In the genomic region with DNA sequence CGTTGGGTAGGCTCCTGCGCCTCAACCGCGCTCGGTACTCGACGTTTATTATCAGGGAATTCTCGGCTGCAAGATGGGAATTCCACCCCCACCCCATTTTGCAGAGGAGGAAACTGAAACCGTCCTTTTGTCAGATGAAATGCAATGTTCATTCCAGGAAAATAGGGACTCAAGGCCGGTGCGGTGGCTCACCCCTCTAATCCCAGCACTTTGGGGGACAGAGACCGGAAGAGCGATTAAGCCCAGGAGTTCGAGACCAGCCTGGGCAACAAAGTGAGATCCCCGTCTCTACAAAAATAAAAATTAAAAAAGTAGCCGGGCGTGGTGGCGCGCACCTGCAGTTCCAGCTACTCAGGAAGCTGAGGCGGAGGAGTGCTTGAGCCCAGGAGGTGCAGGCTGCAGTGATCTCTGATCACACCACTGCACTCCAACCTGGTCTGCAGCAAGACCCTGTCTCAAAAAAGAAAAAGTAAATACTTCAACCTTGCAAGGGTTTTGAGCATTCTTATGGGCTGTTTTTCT, we compare ENCODE assay signal across 8 cellular contexts. TPM values are rescaled to one million over a fixed set of nuclear protein-coding genes. Genes with fewer than 3 reads are reported as not detected.
A peak's percentile ranks its signal among the peaks of the same experiment; 100 is the strongest.
DNase-seq lines count a peak whose midpoint lies in the region; ATAC-seq, FAIRE-seq and TF ChIP-seq lines count a peak whose summit lies in the region.

No MANE protein-coding gene starts in this region.

- H3K9ac ChIP-seq in NT2/D1 (ENCODE audit: insufficient read length, low read depth) (peak overlapping the region; percentile 96), neural progenitor cell (peak overlapping the region; percentile 59)

- TF ChIP-seq CTCF in CD8-positive, alpha-beta T cell (IDR thresholded peaks at IDR 0.05), result no peak
- TF ChIP-seq CTCF in neural progenitor cell (IDR thresholded peaks at IDR 0.05), result no peak

- H3K4me1 Mint-ChIP-seq in CD8-positive, alpha-beta T cell (ENCODE audit: low read depth), result peaks cover 28% of the 10 kb centered on the region
- H3K4me1 Mint-ChIP-seq in neural progenitor cell, result peaks cover 14% of the 10 kb centered on the region

- H3K27ac Mint-ChIP-seq in CD8-positive, alpha-beta T cell, result peak overlapping the region; percentile 96
- H3K27ac Mint-ChIP-seq in neural progenitor cell, result peak overlapping the region; percentile 93

- H3K4me2 ChIP-seq in neural progenitor cell, result peak overlapping the region; percentile 81

- H3K4me1 ChIP-seq in CD8-positive, alpha-beta T cell (ENCODE audit: insufficient read depth, low read length), result peaks cover 17% of the 10 kb centered on the region
- H3K4me1 ChIP-seq in NT2/D1 (ENCODE audit: insufficient read depth, insufficient read length) (peaks cover 2% of the 10 kb centered on the region), ectodermal cell (ENCODE audit: control insufficient read depth, insufficient read depth, low read length) (no peaks in the 10 kb centered on the region), neural progenitor cell (peaks cover 10% of the 10 kb centered on the region)

- peaks cover 10% of the 10 kb centered on the region for H3K36me3 ChIP-seq in CD8-positive, alpha-beta T cell (ENCODE audit: insufficient read depth, low read length)
- H3K36me3 ChIP-seq in NT2/D1 (ENCODE audit: insufficient read depth, insufficient read length, low read length) (peaks cover 23% of the 10 kb centered on the region), ectodermal cell (ENCODE audit: control insufficient read depth, insufficient read depth, low read length) (peaks cover 11% of the 10 kb centered on the region), neural progenitor cell (no peaks in the 10 kb centered on the region)

- H3K4me3 Mint-ChIP-seq in CD8-positive, alpha-beta T cell, result peak overlapping the region; percentile 93
- H3K4me3 Mint-ChIP-seq in neural progenitor cell, result peak overlapping the region; percentile 95

- peak overlapping the region; percentile 85 for H2AFZ ChIP-seq in neural progenitor cell (replicated peaks)

- H3K27ac ChIP-seq in CD8-positive, alpha-beta T cell (ENCODE audit: low read depth, low read length), result peak overlapping the region; percentile 93
- H3K27ac ChIP-seq in ectodermal cell (ENCODE audit: insufficient read depth, low read depth, low read length, poor library complexity, severe bottlenecking) (peak overlapping the region; percentile 11), neural progenitor cell (no peak overlapping the region)

- intact Hi-C loops in CD8-positive, alpha-beta T cell (cut with DNase I, micrococcal nuclease), result loop anchor here (1.0 to 10.0 kb wide), 8 partner anchors 14 to 404 kb away; partner anchors contain the start of genes CLIP2 (in 2 of the 2), EIF4H (in 2 of the 2) and LIMK1 (in 1 of the 2)

- POLR2A ChIA-PET in CD8-positive, alpha-beta T cell (lab: Charles Lee), result interaction anchor here (1.6 kb wide), 1 partner anchor 34 kb away, joined by 3 read pairs; the partner anchor contains the start of gene CLIP2
- POLR2A ChIA-PET in HEK293T (lab: Yijun Ruan, JAX), result interaction anchor here (0.6 kb wide), 1 partner anchor 32 kb away, joined by 4 read pairs; no protein-coding TSS in a partner anchor

- FAIRE-seq in GM12891 (lab: Jason Lieb, UNC), result no peak

- peaks cover 11% of the 10 kb centered on the region for H3F3A ChIP-seq in neural progenitor cell (ENCODE audit: low read depth)

- H3K27me3 Mint-ChIP-seq in CD8-positive, alpha-beta T cell (ENCODE audit: low read depth), result peaks cover under 1% of the 10 kb centered on the region
- peaks cover 4% of the 10 kb centered on the region for H3K27me3 Mint-ChIP-seq in neural progenitor cell (ENCODE audit: insufficient read depth, low read depth)

- CTCF ChIA-PET in CD8-positive, alpha-beta T cell (lab: Charles Lee), result interaction anchor here (0.8 kb wide), 1 partner anchor 146 kb away, joined by 4 read pairs; no protein-coding TSS in a partner anchor
- CTCF ChIA-PET in HEK293T (lab: Yijun Ruan, JAX), result interaction anchor here (0.6 kb wide), 1 partner anchor 120 kb away, joined by 3 read pairs; no protein-coding TSS in a partner anchor

- H3K9me3 Mint-ChIP-seq in CD8-positive, alpha-beta T cell, result no peaks in the 10 kb centered on the region
- H3K9me3 Mint-ChIP-seq in neural progenitor cell, result no peaks in the 10 kb centered on the region

- ATAC-seq in CD8-positive, alpha-beta T cell, result no peak

- no peaks in the 10 kb centered on the region for H4K20me1 ChIP-seq in neural progenitor cell (ENCODE audit: low read depth)

- H3K4me3 ChIP-seq in CD8-positive, alpha-beta T cell (ENCODE audit: low read depth, low read length), result peak overlapping the region; percentile 99
- H3K4me3 ChIP-seq in NT2/D1 (ENCODE audit: insufficient read length, low read depth) (peak overlapping the region; percentile 95), ectodermal cell (ENCODE audit: insufficient read depth, low read depth, low read length) (peak overlapping the region; percentile 73), neural progenitor cell (peak overlapping the region; percentile 82)

- 36 to 39% methylated on average over 20 of the region's 20 CpGs for WGBS in ectodermal cell, 2 experiments

- H3K27me3 ChIP-seq in CD8-positive, alpha-beta T cell (ENCODE audit: insufficient read depth, low read length), result no peaks in the 10 kb centered on the region
- H3K27me3 ChIP-seq in NT2/D1 (ENCODE audit: insufficient read depth, insufficient read length) (no peaks in the 10 kb centered on the region), ectodermal cell (ENCODE audit: control insufficient read depth, insufficient read depth, low read length, poor library complexity, severe bottlenecking) (no peaks in the 10 kb centered on the region), neural progenitor cell (no peaks in the 10 kb centered on the region)

- no peaks in the 10 kb centered on the region for H3K9me3 ChIP-seq in CD8-positive, alpha-beta T cell (ENCODE audit: low read length)
- H3K9me3 ChIP-seq in NT2/D1 (ENCODE audit: insufficient read depth, low read length) (no peaks in the 10 kb centered on the region), ectodermal cell (ENCODE audit: control insufficient read depth, low read length) (no peaks in the 10 kb centered on the region), neural progenitor cell (ENCODE audit: low read depth) (no peaks in the 10 kb centered on the region)

- no peak for DNase-seq in CD8-positive, alpha-beta T cell
- no peak for DNase-seq in NT2/D1 (ENCODE audit: low read depth, low spot score)
- no peak for DNase-seq in neural progenitor cell (ENCODE audit: low spot score)
- DNase-seq in GM12891 (ENCODE audit: insufficient read length, low spot score), result no peak
- DNase-seq in HEK293T (ENCODE audit: extremely low spot score), result no peak
- no peak for DNase-seq in stimulated activated CD4-positive, alpha-beta T cell treated with anti-CD3 and anti-CD28 coated beads, Interleukin-4, amount 100 ng/mL, for 4 hours
- DNase-seq in NCI-H1092 treated with DMSO at 0.1 percent for 48 hours (lab: John Stamatoyannopoulos, UW), result no peak

- H3K79me2 ChIP-seq in neural progenitor cell (ENCODE audit: low read depth), result peaks cover 49% of the 10 kb centered on the region

- H3K36me3 Mint-ChIP-seq in CD8-positive, alpha-beta T cell, result peaks cover 21% of the 10 kb centered on the region
- H3K36me3 Mint-ChIP-seq in neural progenitor cell, result peaks cover 13% of the 10 kb centered on the region

- TF ChIP-seq POLR2A in GM12891 (IDR thresholded peaks at IDR 0.05; ENCODE audit: low read depth, low read length), result no peak

TF ChIP-seq in GM12891, 5 proteins besides CTCF, POLR2A, EP300 and RAD21:
- no peak for TF ChIP-seq SPI1 (IDR thresholded peaks at IDR 0.05; ENCODE audit: low read depth, low read length)
- no peak for TF ChIP-seq POU2F2 (IDR thresholded peaks at IDR 0.05; ENCODE audit: low read depth, low read length)
- no peak for TF ChIP-seq POLR2AphosphoS5 (IDR thresholded peaks at IDR 0.05; ENCODE audit: low read depth, low read length)
- TF ChIP-seq PAX5 (IDR thresholded peaks at IDR 0.05; ENCODE audit: insufficient read depth, low read length, severe bottlenecking), result no peak
- no peak for TF ChIP-seq TAF1 (IDR thresholded peaks at IDR 0.05; ENCODE audit: low read depth, low read length)

TF ChIP-seq in HEK293T, 16 proteins besides CTCF, POLR2A, EP300 and RAD21:
- TF ChIP-seq TARDBP (IDR thresholded peaks at IDR 0.05), result no peak
- TF ChIP-seq PKNOX1 (IDR thresholded peaks at IDR 0.05), result no peak
- TF ChIP-seq ARNT (IDR thresholded peaks at IDR 0.05), result no peak

RNA-seq across cellular contexts. Expression of gene RFC2, which starts 0.7 kb away (rescaled TPM):
- total RNA-seq in CD8-positive, alpha-beta T cell, result 10 to 100 TPM in 1 of 2 experiments, 1 to 10 TPM in 1; 8.8 to 10.7 TPM
- 78.7 TPM for polyA plus RNA-seq in ectodermal cell (2013, experiment 1 of 4)
- 80.5 TPM for polyA plus RNA-seq in ectodermal cell (2013, experiment 2 of 4)
- 59.2 TPM for polyA plus RNA-seq in ectodermal cell (2013, experiment 3 of 4)
- polyA plus RNA-seq in ectodermal cell (2013, experiment 4 of 4), result 56.6 TPM
- 66.0 and 71.3 TPM in 2 replicates for total RNA-seq in neural progenitor cell (ENCODE audit: low replicate concordance)
- 41.1 TPM for polyA plus RNA-seq in GM12891 (2012; ENCODE audit: low read depth, missing spikeins)

RNA-seq across cellular contexts. Expression of gene CLIP2, which starts 34.3 kb away (rescaled TPM):
- total RNA-seq in CD8-positive, alpha-beta T cell, result 1 to 10 TPM; 2.1 to 2.7 TPM
- polyA plus RNA-seq in ectodermal cell (2013, experiment 1 of 4), result 23.1 TPM
- polyA plus RNA-seq in ectodermal cell (2013, experiment 2 of 4), result 22.2 TPM
- 18.6 TPM for polyA plus RNA-seq in ectodermal cell (2013, experiment 3 of 4)
- polyA plus RNA-seq in ectodermal cell (2013, experiment 4 of 4), result 22.1 TPM
- 7.5 and 29.6 TPM in 2 replicates for total RNA-seq in neural progenitor cell (ENCODE audit: low replicate concordance)
- 28.8 TPM for polyA plus RNA-seq in GM12891 (2012; ENCODE audit: low read depth, missing spikeins)

RNA-seq across cellular contexts. Expression of gene LAT2, which starts 45.1 kb away (rescaled TPM):
- 1 to 10 TPM; 1.3 to 1.4 TPM for total RNA-seq in CD8-positive, alpha-beta T cell
- polyA plus RNA-seq in ectodermal cell (2013, experiment 1 of 4), result 0.30 TPM
- 0.37 TPM for polyA plus RNA-seq in ectodermal cell (2013, experiment 2 of 4)
- not detected for polyA plus RNA-seq in ectodermal cell (2013, experiment 3 of 4)
- polyA plus RNA-seq in ectodermal cell (2013, experiment 4 of 4), result 0.32 TPM
- total RNA-seq in neural progenitor cell (ENCODE audit: low replicate concordance), result not detected in 2 replicates
- polyA plus RNA-seq in GM12891 (2012; ENCODE audit: low read depth, missing spikeins), result 152 TPM
